In genomic region chr9:75615284-75615683, GRCh38 we compare ENCODE assay signal across 15 cellular contexts.
DNase-seq lines count a peak whose midpoint lies in the region; ATAC-seq and TF ChIP-seq lines count a peak whose summit lies in the region.
"Had no signal": no experiment of that assay in that cellular context is flagged by ENCODE, and none has a peak within 500 bp of the region (broad histone marks: within the 10 kb centered on the region; RNA-seq: fewer than 3 reads in every experiment).

No MANE protein-coding gene starts in this region.

- H3K36me3 Mint-ChIP-seq in WTC11 = no peaks in the 10 kb centered on the region

- H3K27ac ChIP-seq in sigmoid colon = no peak overlapping the region
- H3K27ac ChIP-seq: gastroesophageal sphincter, tibial nerve had no signal

- POLR2A ChIA-PET in WTC11 (lab: Charles Lee) = no interaction called here

- no peaks in the 10 kb centered on the region for H3K9me3 ChIP-seq in sigmoid colon
- H3K9me3 ChIP-seq: gastroesophageal sphincter, tibial nerve had no signal

- TF ChIP-seq CTCF in WTC11 (IDR thresholded peaks at IDR 0.05) (no peak), sigmoid colon (IDR thresholded peaks at IDR 0.05) (no peak)

- H3K27me3 ChIP-seq in sigmoid colon = no peaks in the 10 kb centered on the region
- H3K27me3 ChIP-seq: gastroesophageal sphincter, tibial nerve had no signal

- no peak for TF ChIP-seq POLR2A in sigmoid colon (IDR thresholded peaks at IDR 0.05)
- no peak for TF ChIP-seq POLR2A in GM18505 (IDR thresholded peaks at IDR 0.05; ENCODE audit: borderline replicate concordance, extremely low read depth, insufficient read depth, insufficient read length)

- no peak overlapping the region for H3K4me3 ChIP-seq in sigmoid colon
- H3K4me3 ChIP-seq: gastroesophageal sphincter, tibial nerve had no signal

- DNase-seq in DMS153 (lab: John Stamatoyannopoulos, UW) (peak; percentile 86), NCI-H1092 treated with DMSO at 0.1 percent for 48 hours (lab: John Stamatoyannopoulos, UW) (peak; percentile 50), NCI-H345 (lab: John Stamatoyannopoulos, UW) (peak; percentile 95), WTC11 (ENCODE audit: low spot score) (no peak), sigmoid colon (no peak), foreskin melanocyte (no peak)
- DNase-seq: activated CD8-positive, alpha-beta T cell treated with anti-CD3 and anti-CD28 coated beads, Interleukin-2, amount 10 ng/mL, durations not matched to agents 7 days and 5 days; aorta; mesenchymal stem cell; stimulated activated CD4-positive, alpha-beta T cell treated with anti-CD3 and anti-CD28 coated beads, Interleukin-4, amount 100 ng/mL, for 4 hours had no signal

- TF ChIP-seq EP300 in sigmoid colon (IDR thresholded peaks at IDR 0.05) = no peak

- intact Hi-C loops in sigmoid colon (cut with DNase I) = no loop called here

- H3K27me3 Mint-ChIP-seq in WTC11 (ENCODE audit: low read depth) = no peaks in the 10 kb centered on the region

- peak overlapping the region; percentile 71; the same call in 1 of the 2 replicates for H3K27ac Mint-ChIP-seq in WTC11
- H3K27ac Mint-ChIP-seq: activated CD8-positive, alpha-beta T cell treated with anti-CD3 and anti-CD28 coated beads, Interleukin-2, amount 10 ng/mL, durations not matched to agents 7 days and 5 days; activated T-helper 2 cell treated with anti-CD3 and anti-CD28 coated beads, Interferon-gamma antibody, Interleukin-2, Interleukin-4, amounts not matched to agents 10 μg/mL and 5 μg/mL and 100 μg/mL, durations not matched to agents 14 hours and 24 hours and 36 hours had no signal

- no peak overlapping the region for H3K4me3 Mint-ChIP-seq in WTC11
- H3K4me3 Mint-ChIP-seq: activated CD8-positive, alpha-beta T cell treated with anti-CD3 and anti-CD28 coated beads, Interleukin-2, amount 10 ng/mL, durations not matched to agents 7 days and 5 days had no signal

- peaks cover 16% of the 10 kb centered on the region for H3K9me3 Mint-ChIP-seq in WTC11
- H3K9me3 Mint-ChIP-seq: activated T-helper 2 cell treated with anti-CD3 and anti-CD28 coated beads, Interferon-gamma antibody, Interleukin-2, Interleukin-4, amounts not matched to agents 10 μg/mL and 5 μg/mL and 100 μg/mL, durations not matched to agents 14 hours and 24 hours and 36 hours had no signal

- no peaks in the 10 kb centered on the region for H3K36me3 ChIP-seq in sigmoid colon
- H3K36me3 ChIP-seq: gastroesophageal sphincter, tibial nerve had no signal

- peaks cover 11% of the 10 kb centered on the region for H3K4me1 Mint-ChIP-seq in WTC11

- CTCF ChIA-PET in WTC11 (lab: Charles Lee) = no interaction called here

- WGBS in sigmoid colon, 2 donors = 4 to 47% methylated on average over 4 of the region's 4 CpGs

- ATAC-seq in WTC11 (no peak; the same call in 1 of the 2 replicates), HG03354 (IDR thresholded peaks at IDR 0.05; ENCODE audit: poor library complexity, severe bottlenecking, unreplicated experiment) (no peak), GM18505 (IDR thresholded peaks at IDR 0.05; ENCODE audit: unreplicated experiment) (no peak)
- ATAC-seq: activated CD8-positive, alpha-beta T cell treated with anti-CD3 and anti-CD28 coated beads, Interleukin-2, amount 10 ng/mL, durations not matched to agents 7 days and 5 days; gastroesophageal sphincter had no signal

- no peaks in the 10 kb centered on the region for H3K4me1 ChIP-seq in sigmoid colon

TF ChIP-seq in WTC11, 78 proteins besides CTCF, POLR2A, EP300 and RAD21 (continues in another document):
- no peak for TF ChIP-seq AFF4 (CRISPR knock-in tag; IDR thresholded peaks at IDR 0.05; ENCODE audit: borderline replicate concordance)
- TF ChIP-seq SOX15 (CRISPR knock-in tag; IDR thresholded peaks at IDR 0.05) = no peak
- TF ChIP-seq IRF1 (CRISPR knock-in tag; IDR thresholded peaks at IDR 0.05) = no peak
- TF ChIP-seq RELA (CRISPR knock-in tag; IDR thresholded peaks at IDR 0.05; ENCODE audit: borderline replicate concordance) = no peak
- TF ChIP-seq GABPB1 (CRISPR knock-in tag; IDR thresholded peaks at IDR 0.05) = no peak
- no peak for TF ChIP-seq NFYB (CRISPR knock-in tag; conservative IDR thresholded peaks at IDR 0.05; ENCODE audit: low read depth)
- no peak for TF ChIP-seq CREM (CRISPR knock-in tag; IDR thresholded peaks at IDR 0.05)
- TF ChIP-seq FOXP4 (CRISPR knock-in tag; IDR thresholded peaks at IDR 0.05) = no peak
- no peak for TF ChIP-seq PRDM15 (CRISPR knock-in tag; IDR thresholded peaks at IDR 0.05)

Comparison
In these comparisons a context has a peak if more than half of its experiments do, and no peak if none do; other contexts are left out.
1. DNase-seq: peak in DMS153 (single experiment), NCI-H1092 treated with DMSO at 0.1 percent for 48 hours (single experiment) and NCI-H345 (single experiment); none in WTC11 (single experiment), sigmoid colon (single experiment) and foreskin melanocyte (single experiment).